20 cellular contexts compared by ENCODE assay signal in the genomic region with DNA sequence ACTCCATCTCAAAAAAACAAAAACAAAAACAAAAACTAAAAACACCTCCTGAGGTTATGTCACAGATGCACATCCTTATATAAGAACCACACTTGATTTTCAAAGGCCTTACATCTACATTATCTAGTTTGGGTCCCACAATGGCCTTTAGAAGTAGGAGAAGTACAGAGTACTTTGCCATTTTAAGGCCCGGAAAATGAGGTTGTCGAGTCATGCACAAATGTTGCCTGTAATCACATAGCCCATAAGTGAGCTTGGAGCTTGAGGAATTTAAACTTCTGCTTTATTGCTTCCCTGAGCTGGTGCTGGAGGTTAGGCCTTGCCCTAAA.
"Had no signal": no experiment of that assay in that cellular context is flagged by ENCODE, and none has a peak within 500 bp of the region (broad histone marks: within the 10 kb centered on the region; RNA-seq: fewer than 3 reads in every experiment).

No MANE protein-coding gene starts in this region.

- H3K36me3 Mint-ChIP-seq: activated naive CD4-positive, alpha-beta T cell treated with anti-CD3 and anti-CD28 coated beads, Interleukin-2, amount 10 ng/mL, durations not matched to agents 7 days and 5 days; brain had no signal

- ATAC-seq: activated CD8-positive, alpha-beta T cell treated with anti-CD3 and anti-CD28 coated beads for 36 hours; activated naive CD8-positive, alpha-beta T cell treated with anti-CD3 and anti-CD28 coated beads, Interleukin-2, amount 50 U/mL, for 24 hours; left lobe of liver; right cardiac atrium; stimulated activated naive CD8-positive, alpha-beta T cell treated with anti-CD3 and anti-CD28 coated beads, Interleukin-15, amount 100 ng/mL, for 72 hours had no signal

- H3K36me3 ChIP-seq: prostate gland, upper lobe of left lung had no signal

- H3K27ac ChIP-seq: dorsolateral prefrontal cortex, epithelial cell of prostate, prostate gland, upper lobe of left lung had no signal

- H3K27ac Mint-ChIP-seq: activated CD4-positive, alpha-beta T cell treated with anti-CD3 and anti-CD28 coated beads, Interleukin-2, amount 10 ng/mL, durations not matched to agents 24 days and 14 days; activated CD8-positive, alpha-beta T cell treated with anti-CD3 and anti-CD28 coated beads for 36 hours; activated naive CD4-positive, alpha-beta T cell treated with anti-CD3 and anti-CD28 coated beads, Interleukin-2, amount 10 ng/mL, durations not matched to agents 7 days and 5 days; activated naive CD8-positive, alpha-beta T cell treated with anti-CD3 and anti-CD28 coated beads, Interleukin-2, amount 50 U/mL, for 24 hours; activated T-cell treated with anti-CD3 and anti-CD28 coated beads, Interleukin-2, amount 50 U/mL, for 24 hours; brain; stimulated activated naive CD8-positive, alpha-beta T cell treated with anti-CD3 and anti-CD28 coated beads, Interleukin-15, amount 100 ng/mL, for 72 hours had no signal

- H3K4me3 Mint-ChIP-seq: activated CD4-positive, alpha-beta T cell treated with anti-CD3 and anti-CD28 coated beads, Interleukin-2, amount 10 ng/mL, durations not matched to agents 24 days and 14 days; activated CD8-positive, alpha-beta T cell treated with anti-CD3 and anti-CD28 coated beads for 36 hours; activated naive CD4-positive, alpha-beta T cell treated with anti-CD3 and anti-CD28 coated beads, Interleukin-2, amount 10 ng/mL, durations not matched to agents 7 days and 5 days; activated naive CD8-positive, alpha-beta T cell treated with anti-CD3 and anti-CD28 coated beads, Interleukin-2, amount 50 U/mL, for 24 hours; activated T-cell treated with anti-CD3 and anti-CD28 coated beads, Interleukin-2, amount 50 U/mL, for 24 hours; brain; neural crest cell; stimulated activated naive CD8-positive, alpha-beta T cell treated with anti-CD3 and anti-CD28 coated beads, Interleukin-15, amount 100 ng/mL, for 72 hours had no signal

- H3K27me3 ChIP-seq: dorsolateral prefrontal cortex, upper lobe of left lung had no signal

- H3K4me1 ChIP-seq: prostate gland had no signal

- H3K4me1 Mint-ChIP-seq: activated naive CD8-positive, alpha-beta T cell treated with anti-CD3 and anti-CD28 coated beads, Interleukin-2, amount 50 U/mL, for 24 hours; stimulated activated naive CD8-positive, alpha-beta T cell treated with anti-CD3 and anti-CD28 coated beads, Interleukin-15, amount 100 ng/mL, for 72 hours had no signal

- H3K4me3 ChIP-seq: dorsolateral prefrontal cortex, prostate gland, upper lobe of left lung had no signal

- DNase-seq: activated CD4-positive, alpha-beta T cell treated with anti-CD3 and anti-CD28 coated beads, Interleukin-2, amount 10 ng/mL, durations not matched to agents 24 days and 14 days; activated CD8-positive, alpha-beta T cell treated with anti-CD3 and anti-CD28 coated beads for 36 hours; activated naive CD4-positive, alpha-beta T cell treated with anti-CD3 and anti-CD28 coated beads, Interleukin-2, amount 10 ng/mL, durations not matched to agents 7 days and 5 days; activated naive CD8-positive, alpha-beta T cell treated with anti-CD3 and anti-CD28 coated beads, Interleukin-2, amount 50 U/mL, for 24 hours; activated T-cell treated with anti-CD3 and anti-CD28 coated beads, Interleukin-2, amount 50 U/mL, for 24 hours; anterior cingulate cortex; caudate nucleus; dorsolateral prefrontal cortex; foreskin melanocyte; glutamatergic neuron; hypothalamus; midbrain; right cardiac atrium; stimulated activated naive CD8-positive, alpha-beta T cell treated with anti-CD3 and anti-CD28 coated beads, Interleukin-15, amount 100 ng/mL, for 72 hours; upper lobe of left lung had no signal

- H3K9me3 Mint-ChIP-seq: activated CD4-positive, alpha-beta T cell treated with anti-CD3 and anti-CD28 coated beads, Interleukin-2, amount 10 ng/mL, durations not matched to agents 24 days and 14 days; activated CD8-positive, alpha-beta T cell treated with anti-CD3 and anti-CD28 coated beads for 36 hours; activated naive CD4-positive, alpha-beta T cell treated with anti-CD3 and anti-CD28 coated beads, Interleukin-2, amount 10 ng/mL, durations not matched to agents 7 days and 5 days; activated naive CD8-positive, alpha-beta T cell treated with anti-CD3 and anti-CD28 coated beads, Interleukin-2, amount 50 U/mL, for 24 hours; activated T-cell treated with anti-CD3 and anti-CD28 coated beads, Interleukin-2, amount 50 U/mL, for 24 hours; brain; neural crest cell; stimulated activated naive CD8-positive, alpha-beta T cell treated with anti-CD3 and anti-CD28 coated beads, Interleukin-15, amount 100 ng/mL, for 72 hours had no signal

- H3K27me3 Mint-ChIP-seq: activated CD8-positive, alpha-beta T cell treated with anti-CD3 and anti-CD28 coated beads for 36 hours; activated naive CD8-positive, alpha-beta T cell treated with anti-CD3 and anti-CD28 coated beads, Interleukin-2, amount 50 U/mL, for 24 hours; activated T-cell treated with anti-CD3 and anti-CD28 coated beads, Interleukin-2, amount 50 U/mL, for 24 hours had no signal
